2 cellular contexts compared by ENCODE assay signal in the genomic region with DNA sequence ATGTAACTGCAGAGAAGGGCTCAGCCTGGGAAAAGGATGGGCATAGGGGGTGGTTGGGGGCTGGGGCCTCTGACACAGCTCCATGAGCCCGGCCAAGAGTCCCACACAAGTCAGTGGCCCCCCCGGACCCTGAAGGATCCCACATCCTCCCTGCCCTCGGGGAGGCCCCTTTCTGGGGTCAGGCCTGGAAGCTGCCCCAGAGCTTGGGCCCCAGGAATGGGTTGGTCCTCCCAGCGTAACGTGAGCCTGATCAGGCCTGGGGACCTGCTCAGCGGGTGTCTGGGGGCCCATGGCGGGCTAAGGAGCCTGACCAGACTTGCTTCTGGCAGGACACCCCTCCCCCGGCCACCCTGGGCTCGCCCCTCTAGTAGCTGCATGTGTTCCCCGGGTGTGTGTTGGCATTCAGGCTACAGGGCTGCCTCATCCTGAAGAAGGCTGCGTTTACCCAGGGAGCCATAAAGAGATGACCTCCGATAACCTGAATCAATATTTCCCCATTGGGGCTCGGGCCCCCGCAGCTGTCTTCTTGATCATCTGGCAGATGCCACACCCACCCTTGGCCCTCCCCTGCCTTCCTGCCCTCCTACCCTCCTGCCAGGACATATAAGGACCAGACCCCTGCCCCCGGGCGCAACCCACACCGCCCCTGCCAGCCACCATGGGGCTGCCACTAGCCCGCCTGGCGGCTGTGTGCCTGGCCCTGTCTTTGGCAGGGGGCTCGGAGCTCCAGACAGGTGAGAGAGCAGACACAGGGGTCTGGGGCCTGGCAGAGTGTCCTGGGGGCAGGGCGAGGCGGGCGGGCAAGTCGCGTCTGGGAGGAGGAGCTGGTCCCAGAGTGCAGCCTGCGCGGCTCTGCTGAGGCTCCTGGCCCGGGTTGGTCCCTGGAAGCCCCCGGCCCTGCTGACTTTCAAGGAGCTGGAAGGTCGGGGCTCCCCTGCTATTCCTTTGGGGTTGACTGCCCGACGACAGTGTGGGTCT.
TF ChIP-seq lines count a peak whose summit lies in the region.

A gene (plus strand): TSS at position 631 of the 978 bp plus-strand sequence.

TF ChIP-seq in HCT116, 20 proteins besides CTCF, POLR2A, EP300 and RAD21:
- TF ChIP-seq, protein P1, sequence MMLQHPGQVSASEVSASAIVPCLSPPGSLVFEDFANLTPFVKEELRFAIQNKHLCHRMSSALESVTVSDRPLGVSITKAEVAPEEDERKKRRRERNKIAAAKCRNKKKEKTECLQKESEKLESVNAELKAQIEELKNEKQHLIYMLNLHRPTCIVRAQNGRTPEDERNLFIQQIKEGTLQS (IDR thresholded peaks at IDR 0.05), result no peak
- no peak for TF ChIP-seq FOSL1 (IDR thresholded peaks at IDR 0.05; ENCODE audit: low read depth)
- TF ChIP-seq ZFX (IDR thresholded peaks at IDR 0.05), result no peak
- no peak for TF ChIP-seq YY1 (IDR thresholded peaks at IDR 0.05; ENCODE audit: extremely low read depth, insufficient replicate concordance, low read depth, low read length)
- no peak for TF ChIP-seq ELF1 (IDR thresholded peaks at IDR 0.05; ENCODE audit: borderline replicate concordance, low read depth)
- TF ChIP-seq SIN3A (IDR thresholded peaks at IDR 0.05; ENCODE audit: low read depth), result no peak
- no peak for TF ChIP-seq SP1 (IDR thresholded peaks at IDR 0.05; ENCODE audit: low read depth)
- no peak for TF ChIP-seq EZH2phosphoT487 (IDR thresholded peaks at IDR 0.05; ENCODE audit: borderline replicate concordance)
- no peak for TF ChIP-seq CBX3 (IDR thresholded peaks at IDR 0.05; ENCODE audit: low read depth)
- TF ChIP-seq, protein P2, sequence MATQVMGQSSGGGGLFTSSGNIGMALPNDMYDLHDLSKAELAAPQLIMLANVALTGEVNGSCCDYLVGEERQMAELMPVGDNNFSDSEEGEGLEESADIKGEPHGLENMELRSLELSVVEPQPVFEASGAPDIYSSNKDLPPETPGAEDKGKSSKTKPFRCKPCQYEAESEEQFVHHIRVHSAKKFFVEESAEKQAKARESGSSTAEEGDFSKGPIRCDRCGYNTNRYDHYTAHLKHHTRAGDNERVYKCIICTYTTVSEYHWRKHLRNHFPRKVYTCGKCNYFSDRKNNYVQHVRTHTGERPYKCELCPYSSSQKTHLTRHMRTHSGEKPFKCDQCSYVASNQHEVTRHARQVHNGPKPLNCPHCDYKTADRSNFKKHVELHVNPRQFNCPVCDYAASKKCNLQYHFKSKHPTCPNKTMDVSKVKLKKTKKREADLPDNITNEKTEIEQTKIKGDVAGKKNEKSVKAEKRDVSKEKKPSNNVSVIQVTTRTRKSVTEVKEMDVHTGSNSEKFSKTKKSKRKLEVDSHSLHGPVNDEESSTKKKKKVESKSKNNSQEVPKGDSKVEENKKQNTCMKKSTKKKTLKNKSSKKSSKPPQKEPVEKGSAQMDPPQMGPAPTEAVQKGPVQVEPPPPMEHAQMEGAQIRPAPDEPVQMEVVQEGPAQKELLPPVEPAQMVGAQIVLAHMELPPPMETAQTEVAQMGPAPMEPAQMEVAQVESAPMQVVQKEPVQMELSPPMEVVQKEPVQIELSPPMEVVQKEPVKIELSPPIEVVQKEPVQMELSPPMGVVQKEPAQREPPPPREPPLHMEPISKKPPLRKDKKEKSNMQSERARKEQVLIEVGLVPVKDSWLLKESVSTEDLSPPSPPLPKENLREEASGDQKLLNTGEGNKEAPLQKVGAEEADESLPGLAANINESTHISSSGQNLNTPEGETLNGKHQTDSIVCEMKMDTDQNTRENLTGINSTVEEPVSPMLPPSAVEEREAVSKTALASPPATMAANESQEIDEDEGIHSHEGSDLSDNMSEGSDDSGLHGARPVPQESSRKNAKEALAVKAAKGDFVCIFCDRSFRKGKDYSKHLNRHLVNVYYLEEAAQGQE (IDR thresholded peaks at IDR 0.05; ENCODE audit: low read depth), result no peak
- TF ChIP-seq ZNF274 (IDR thresholded peaks at IDR 0.05; ENCODE audit: low read depth, low read length), result no peak
- TF ChIP-seq, protein P3, sequence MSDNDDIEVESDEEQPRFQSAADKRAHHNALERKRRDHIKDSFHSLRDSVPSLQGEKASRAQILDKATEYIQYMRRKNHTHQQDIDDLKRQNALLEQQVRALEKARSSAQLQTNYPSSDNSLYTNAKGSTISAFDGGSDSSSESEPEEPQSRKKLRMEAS (IDR thresholded peaks at IDR 0.05), result no peak
TF ChIP-seq in HCT116: peak in this region for 0.

TF ChIP-seq in H1, 55 proteins besides CTCF, POLR2A, EP300 and RAD21:
- TF ChIP-seq EZH2 (IDR thresholded peaks at IDR 0.05; ENCODE audit: low read depth, low read length, severe bottlenecking) (no peak), CREB1 (IDR thresholded peaks at IDR 0.05) (no peak), POLR2AphosphoS5 (IDR thresholded peaks at IDR 0.05; ENCODE audit: low read depth, low read length) (no peak), SIN3A (conservative IDR thresholded peaks at IDR 0.05 in 1 of 2, IDR thresholded peaks at IDR 0.05 in 1 of 2; ENCODE audit: low read depth in 1 of 2, low read length in 2 of 2) (no peak), CHD2 (IDR thresholded peaks at IDR 0.05; ENCODE audit: low read length) (no peak), RNF2 (IDR thresholded peaks at IDR 0.05; ENCODE audit: borderline replicate concordance, low read depth, low read length, missing control alignments, poor library complexity, severe bottlenecking) (no peak), CEBPB (IDR thresholded peaks at IDR 0.05; ENCODE audit: low read depth, low read length) (no peak), FOSL1 (IDR thresholded peaks at IDR 0.05; ENCODE audit: insufficient read depth, low read depth, low read length) (no peak), MAFK (IDR thresholded peaks at IDR 0.05; ENCODE audit: low read depth, low read length) (no peak), SUZ12 (IDR thresholded peaks at IDR 0.05; ENCODE audit: low read length) (no peak), GABPA (IDR thresholded peaks at IDR 0.05; ENCODE audit: borderline replicate concordance, insufficient read depth, low read length) (no peak), PHF8 (conservative IDR thresholded peaks at IDR 0.05; ENCODE audit: low read depth, low read length) (no peak), CHD1 (IDR thresholded peaks at IDR 0.05; ENCODE audit: low read depth, low read length) (no peak), SRF (IDR thresholded peaks at IDR 0.05; ENCODE audit: low read depth, low read length) (no peak), KDM5A (IDR thresholded peaks at IDR 0.05; ENCODE audit: low read length) (no peak), POU5F1 (IDR thresholded peaks at IDR 0.05; ENCODE audit: low read depth, low read length) (no peak), RXRA (IDR thresholded peaks at IDR 0.05; ENCODE audit: insufficient read depth, low read depth, low read length) (no peak), TAF1 (IDR thresholded peaks at IDR 0.05; ENCODE audit: low read depth, low read length) (no peak)
- TF ChIP-seq, protein P4, sequence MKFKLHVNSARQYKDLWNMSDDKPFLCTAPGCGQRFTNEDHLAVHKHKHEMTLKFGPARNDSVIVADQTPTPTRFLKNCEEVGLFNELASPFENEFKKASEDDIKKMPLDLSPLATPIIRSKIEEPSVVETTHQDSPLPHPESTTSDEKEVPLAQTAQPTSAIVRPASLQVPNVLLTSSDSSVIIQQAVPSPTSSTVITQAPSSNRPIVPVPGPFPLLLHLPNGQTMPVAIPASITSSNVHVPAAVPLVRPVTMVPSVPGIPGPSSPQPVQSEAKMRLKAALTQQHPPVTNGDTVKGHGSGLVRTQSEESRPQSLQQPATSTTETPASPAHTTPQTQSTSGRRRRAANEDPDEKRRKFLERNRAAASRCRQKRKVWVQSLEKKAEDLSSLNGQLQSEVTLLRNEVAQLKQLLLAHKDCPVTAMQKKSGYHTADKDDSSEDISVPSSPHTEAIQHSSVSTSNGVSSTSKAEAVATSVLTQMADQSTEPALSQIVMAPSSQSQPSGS (IDR thresholded peaks at IDR 0.05; ENCODE audit: low read length), result no peak
- TF ChIP-seq, protein P5, sequence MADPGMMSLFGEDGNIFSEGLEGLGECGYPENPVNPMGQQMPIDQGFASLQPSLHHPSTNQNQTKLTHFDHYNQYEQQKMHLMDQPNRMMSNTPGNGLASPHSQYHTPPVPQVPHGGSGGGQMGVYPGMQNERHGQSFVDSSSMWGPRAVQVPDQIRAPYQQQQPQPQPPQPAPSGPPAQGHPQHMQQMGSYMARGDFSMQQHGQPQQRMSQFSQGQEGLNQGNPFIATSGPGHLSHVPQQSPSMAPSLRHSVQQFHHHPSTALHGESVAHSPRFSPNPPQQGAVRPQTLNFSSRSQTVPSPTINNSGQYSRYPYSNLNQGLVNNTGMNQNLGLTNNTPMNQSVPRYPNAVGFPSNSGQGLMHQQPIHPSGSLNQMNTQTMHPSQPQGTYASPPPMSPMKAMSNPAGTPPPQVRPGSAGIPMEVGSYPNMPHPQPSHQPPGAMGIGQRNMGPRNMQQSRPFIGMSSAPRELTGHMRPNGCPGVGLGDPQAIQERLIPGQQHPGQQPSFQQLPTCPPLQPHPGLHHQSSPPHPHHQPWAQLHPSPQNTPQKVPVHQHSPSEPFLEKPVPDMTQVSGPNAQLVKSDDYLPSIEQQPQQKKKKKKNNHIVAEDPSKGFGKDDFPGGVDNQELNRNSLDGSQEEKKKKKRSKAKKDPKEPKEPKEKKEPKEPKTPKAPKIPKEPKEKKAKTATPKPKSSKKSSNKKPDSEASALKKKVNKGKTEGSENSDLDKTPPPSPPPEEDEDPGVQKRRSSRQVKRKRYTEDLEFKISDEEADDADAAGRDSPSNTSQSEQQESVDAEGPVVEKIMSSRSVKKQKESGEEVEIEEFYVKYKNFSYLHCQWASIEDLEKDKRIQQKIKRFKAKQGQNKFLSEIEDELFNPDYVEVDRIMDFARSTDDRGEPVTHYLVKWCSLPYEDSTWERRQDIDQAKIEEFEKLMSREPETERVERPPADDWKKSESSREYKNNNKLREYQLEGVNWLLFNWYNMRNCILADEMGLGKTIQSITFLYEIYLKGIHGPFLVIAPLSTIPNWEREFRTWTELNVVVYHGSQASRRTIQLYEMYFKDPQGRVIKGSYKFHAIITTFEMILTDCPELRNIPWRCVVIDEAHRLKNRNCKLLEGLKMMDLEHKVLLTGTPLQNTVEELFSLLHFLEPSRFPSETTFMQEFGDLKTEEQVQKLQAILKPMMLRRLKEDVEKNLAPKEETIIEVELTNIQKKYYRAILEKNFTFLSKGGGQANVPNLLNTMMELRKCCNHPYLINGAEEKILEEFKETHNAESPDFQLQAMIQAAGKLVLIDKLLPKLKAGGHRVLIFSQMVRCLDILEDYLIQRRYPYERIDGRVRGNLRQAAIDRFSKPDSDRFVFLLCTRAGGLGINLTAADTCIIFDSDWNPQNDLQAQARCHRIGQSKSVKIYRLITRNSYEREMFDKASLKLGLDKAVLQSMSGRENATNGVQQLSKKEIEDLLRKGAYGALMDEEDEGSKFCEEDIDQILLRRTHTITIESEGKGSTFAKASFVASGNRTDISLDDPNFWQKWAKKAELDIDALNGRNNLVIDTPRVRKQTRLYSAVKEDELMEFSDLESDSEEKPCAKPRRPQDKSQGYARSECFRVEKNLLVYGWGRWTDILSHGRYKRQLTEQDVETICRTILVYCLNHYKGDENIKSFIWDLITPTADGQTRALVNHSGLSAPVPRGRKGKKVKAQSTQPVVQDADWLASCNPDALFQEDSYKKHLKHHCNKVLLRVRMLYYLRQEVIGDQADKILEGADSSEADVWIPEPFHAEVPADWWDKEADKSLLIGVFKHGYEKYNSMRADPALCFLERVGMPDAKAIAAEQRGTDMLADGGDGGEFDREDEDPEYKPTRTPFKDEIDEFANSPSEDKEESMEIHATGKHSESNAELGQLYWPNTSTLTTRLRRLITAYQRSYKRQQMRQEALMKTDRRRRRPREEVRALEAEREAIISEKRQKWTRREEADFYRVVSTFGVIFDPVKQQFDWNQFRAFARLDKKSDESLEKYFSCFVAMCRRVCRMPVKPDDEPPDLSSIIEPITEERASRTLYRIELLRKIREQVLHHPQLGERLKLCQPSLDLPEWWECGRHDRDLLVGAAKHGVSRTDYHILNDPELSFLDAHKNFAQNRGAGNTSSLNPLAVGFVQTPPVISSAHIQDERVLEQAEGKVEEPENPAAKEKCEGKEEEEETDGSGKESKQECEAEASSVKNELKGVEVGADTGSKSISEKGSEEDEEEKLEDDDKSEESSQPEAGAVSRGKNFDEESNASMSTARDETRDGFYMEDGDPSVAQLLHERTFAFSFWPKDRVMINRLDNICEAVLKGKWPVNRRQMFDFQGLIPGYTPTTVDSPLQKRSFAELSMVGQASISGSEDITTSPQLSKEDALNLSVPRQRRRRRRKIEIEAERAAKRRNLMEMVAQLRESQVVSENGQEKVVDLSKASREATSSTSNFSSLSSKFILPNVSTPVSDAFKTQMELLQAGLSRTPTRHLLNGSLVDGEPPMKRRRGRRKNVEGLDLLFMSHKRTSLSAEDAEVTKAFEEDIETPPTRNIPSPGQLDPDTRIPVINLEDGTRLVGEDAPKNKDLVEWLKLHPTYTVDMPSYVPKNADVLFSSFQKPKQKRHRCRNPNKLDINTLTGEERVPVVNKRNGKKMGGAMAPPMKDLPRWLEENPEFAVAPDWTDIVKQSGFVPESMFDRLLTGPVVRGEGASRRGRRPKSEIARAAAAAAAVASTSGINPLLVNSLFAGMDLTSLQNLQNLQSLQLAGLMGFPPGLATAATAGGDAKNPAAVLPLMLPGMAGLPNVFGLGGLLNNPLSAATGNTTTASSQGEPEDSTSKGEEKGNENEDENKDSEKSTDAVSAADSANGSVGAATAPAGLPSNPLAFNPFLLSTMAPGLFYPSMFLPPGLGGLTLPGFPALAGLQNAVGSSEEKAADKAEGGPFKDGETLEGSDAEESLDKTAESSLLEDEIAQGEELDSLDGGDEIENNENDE (IDR thresholded peaks at IDR 0.05; ENCODE audit: insufficient replicate concordance, low read length), result no peak
